In the genomic region with DNA sequence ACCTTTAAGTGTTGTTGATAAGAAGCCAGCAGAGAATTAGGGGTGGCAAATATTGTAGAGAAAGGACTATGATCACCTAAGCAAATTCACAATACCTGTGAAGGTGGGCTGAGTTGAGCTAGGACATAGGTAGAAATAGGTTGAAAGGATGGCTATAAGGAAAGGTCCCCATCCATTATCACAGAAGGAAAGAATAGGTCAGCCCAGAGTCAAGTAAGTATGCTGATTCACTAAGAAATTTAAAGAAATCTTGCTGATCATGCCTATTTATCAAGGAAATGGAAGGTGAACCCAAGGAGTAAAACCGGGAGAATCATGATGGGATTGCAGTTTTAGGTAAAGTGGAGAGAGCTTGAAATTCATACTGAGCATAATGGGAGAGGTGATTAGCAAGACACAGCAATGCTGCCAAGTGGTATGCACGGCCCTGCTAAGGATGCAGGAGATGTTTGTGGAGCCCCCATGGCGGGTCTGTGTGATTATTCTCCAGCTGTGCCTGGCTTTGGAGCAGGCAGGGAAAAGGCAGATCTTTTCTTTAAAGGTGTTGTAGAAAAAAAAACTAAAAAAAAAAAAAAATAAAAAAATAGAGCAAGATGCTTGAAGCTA, we compare ENCODE assay signal across 31 cellular contexts.
"Had no signal": no experiment of that assay in that cellular context is flagged by ENCODE, and none has a peak within 500 bp of the region (broad histone marks: within the 10 kb centered on the region; RNA-seq: fewer than 3 reads in every experiment).

No MANE protein-coding gene starts in this region.

- H3K36me3 ChIP-seq: adrenal gland, pancreas, thyroid gland had no signal

- H3K27ac ChIP-seq: adrenal gland, esophagus muscularis mucosa, hepatocyte, left ventricle myocardium inferior, pancreas, thyroid gland had no signal

- FAIRE-seq: astrocyte, endothelial cell of umbilical vein, frontal cortex, pancreas had no signal

- H3K4me1 Mint-ChIP-seq: activated B cell treated with CpG ODN at 0.5 μM for 24 hours; activated CD4-positive, alpha-beta T cell treated with anti-CD3 and anti-CD28 coated beads for 36 hours had no signal

- H3K4me3 Mint-ChIP-seq: activated B cell treated with CpG ODN at 0.5 μM for 24 hours; activated CD4-positive, alpha-beta T cell treated with anti-CD3 and anti-CD28 coated beads for 36 hours; activated naive CD8-positive, alpha-beta T cell; activated T-cell treated with anti-CD3 and anti-CD28 coated beads, Interleukin-2, amount 50 U/mL, for 4 hours; natural killer cell treated with Interleukin-12 subunit alpha and Interleukin-12 subunit beta and Interleukin-15 and Interleukin-18, amount 100 ng/mL, for 72 hours; stimulated activated naive CD8-positive, alpha-beta T cell treated with anti-CD3 and anti-CD28 coated beads, Interleukin-15, Interleukin-2, amounts not matched to agents 100 ng/mL and 50 ng/mL, for 24 hours had no signal

- H3K27ac Mint-ChIP-seq: activated B cell treated with CpG ODN at 0.5 μM for 24 hours; activated CD4-positive, alpha-beta T cell treated with anti-CD3 and anti-CD28 coated beads for 36 hours; activated naive CD8-positive, alpha-beta T cell; activated T-helper 2 cell treated with anti-CD3 and anti-CD28 coated beads, Interferon-gamma antibody, Interleukin-2, Interleukin-4, amounts not matched to agents 10 μg/mL and 5 μg/mL and 100 μg/mL, durations not matched to agents 14 hours and 24 hours and 36 hours; natural killer cell treated with Interleukin-12 subunit alpha and Interleukin-12 subunit beta and Interleukin-15 and Interleukin-18, amount 100 ng/mL, for 72 hours; stimulated activated naive CD8-positive, alpha-beta T cell treated with anti-CD3 and anti-CD28 coated beads, Interleukin-15, Interleukin-2, amounts not matched to agents 100 ng/mL and 50 ng/mL, for 24 hours had no signal

- H3K4me1 ChIP-seq: adrenal gland, left ventricle myocardium inferior, pancreas, thyroid gland had no signal

- H3K27me3 Mint-ChIP-seq: activated B cell treated with CpG ODN at 0.5 μM for 24 hours; activated CD4-positive, alpha-beta T cell treated with anti-CD3 and anti-CD28 coated beads for 36 hours; activated naive CD8-positive, alpha-beta T cell; natural killer cell treated with Interleukin-12 subunit alpha and Interleukin-12 subunit beta and Interleukin-15 and Interleukin-18, amount 100 ng/mL, for 72 hours; stimulated activated naive CD8-positive, alpha-beta T cell treated with anti-CD3 and anti-CD28 coated beads, Interleukin-15, Interleukin-2, amounts not matched to agents 100 ng/mL and 50 ng/mL, for 24 hours had no signal

- H3K4me2 ChIP-seq: hepatocyte had no signal

- H2AFZ ChIP-seq: hepatocyte had no signal

- ATAC-seq: activated CD4-positive, alpha-beta T cell treated with anti-CD3 and anti-CD28 coated beads for 36 hours; activated T-cell treated with anti-CD3 and anti-CD28 coated beads, Interleukin-2, amount 50 U/mL, for 4 hours; natural killer cell treated with Interleukin-12 subunit alpha and Interleukin-12 subunit beta and Interleukin-15 and Interleukin-18, amount 100 ng/mL, for 72 hours; pancreas; right cardiac atrium had no signal

- H3K36me3 Mint-ChIP-seq: activated naive CD8-positive, alpha-beta T cell had no signal

- H3K4me3 ChIP-seq: adrenal gland, esophagus muscularis mucosa, hepatocyte, left ventricle myocardium inferior, pancreas, thyroid gland had no signal

- H3K79me2 ChIP-seq: hepatocyte had no signal

- H3K9me3 ChIP-seq: adrenal gland, esophagus muscularis mucosa, left ventricle myocardium inferior, pancreas, thyroid gland had no signal

- H3K9me3 Mint-ChIP-seq: natural killer cell treated with Interleukin-12 subunit alpha and Interleukin-12 subunit beta and Interleukin-15 and Interleukin-18, amount 100 ng/mL, for 72 hours had no signal

- H3K27me3 ChIP-seq: adrenal gland, esophagus muscularis mucosa, hepatocyte, pancreas, thyroid gland had no signal

- DNase-seq: activated B cell treated with CpG ODN at 0.5 μM for 24 hours; activated CD4-positive, alpha-beta T cell treated with anti-CD3 and anti-CD28 coated beads for 36 hours; activated CD4-positive, alpha-beta T cell treated with anti-CD3 and anti-CD28 coated beads, Interleukin-2, amount 50 U/mL, for 4 hours; activated CD8-positive, alpha-beta memory T cell treated with anti-CD3 and anti-CD28 coated beads for 24 hours; activated CD8-positive, alpha-beta memory T cell treated with anti-CD3 and anti-CD28 coated beads, Interleukin-2, amount 50 U/mL, for 4 hours; activated naive CD4-positive, alpha-beta T cell; activated T-cell treated with anti-CD3 and anti-CD28 coated beads, Interleukin-2, amount 50 U/mL, for 4 hours; adrenal gland; central memory CD4-positive, alpha-beta T cell; dermis blood vessel endothelial cell; effector memory CD4-positive, alpha-beta T cell; glutamatergic neuron; kidney glomerular epithelial cell; left ventricle myocardium inferior; mammary epithelial cell; pancreas; stimulated activated CD4-positive, alpha-beta T cell treated with anti-CD3 and anti-CD28 coated beads, Interleukin-12 subunit alpha, Interleukin-12 subunit beta, amount 100 ng/mL, for 4 hours; stimulated activated CD4-positive, alpha-beta T cell treated with anti-CD3 and anti-CD28 coated beads, Interleukin-4, amount 100 ng/mL, for 4 hours; substantia nigra; T-helper 1 cell; thyroid gland had no signal
